Comparison of ENCODE assay signal across 1 cellular context in genomic region chr4:108166441-108167315, GRCh38.
A peak's percentile ranks its signal among the peaks of the same experiment; 100 is the strongest.
TF ChIP-seq lines count a peak whose summit lies in the region.

No MANE protein-coding gene starts in this region.

TF ChIP-seq in HepG2, 621 proteins besides CTCF, POLR2A, EP300 and RAD21 (continued from another document):
- TF ChIP-seq ZNF687 (CRISPR knock-in tag; IDR thresholded peaks at IDR 0.05) (peak; percentile 56), ZBTB21 (CRISPR knock-in tag; IDR thresholded peaks at IDR 0.05) (no peak), TFDP2 (CRISPR knock-in tag; IDR thresholded peaks at IDR 0.05) (peak; percentile 63; the same call in 1 of the 2 replicates), AHDC1 (CRISPR knock-in tag; IDR thresholded peaks at IDR 0.05; ENCODE audit: borderline replicate concordance) (no peak), SALL1 (CRISPR knock-in tag; IDR thresholded peaks at IDR 0.05) (peak; percentile 27; the same call in 1 of the 2 replicates), TBX2 (CRISPR knock-in tag; IDR thresholded peaks at IDR 0.05; ENCODE audit: borderline replicate concordance) (peak; percentile 54; the same call in 1 of the 2 replicates), SIX4 (CRISPR knock-in tag; IDR thresholded peaks at IDR 0.05) (peak; percentile 84), SAP130 (CRISPR knock-in tag; IDR thresholded peaks at IDR 0.05; ENCODE audit: low read depth) (0 out of 2 replicates have a peak, but pooled peaks have one; percentile 18), SIX1 (CRISPR knock-in tag; IDR thresholded peaks at IDR 0.05; ENCODE audit: borderline replicate concordance) (peak; percentile 84; the same call in 1 of the 2 replicates), ZMYM3 (CRISPR knock-in tag; IDR thresholded peaks at IDR 0.05) (no peak), EZH2 (conservative IDR thresholded peaks at IDR 0.05; ENCODE audit: low read depth, low read length) (peak; percentile 38; the same call in 1 of the 2 replicates), GMEB2 (CRISPR knock-in tag; IDR thresholded peaks at IDR 0.05; ENCODE audit: low read depth) (no peak), TFDP1 (CRISPR knock-in tag; IDR thresholded peaks at IDR 0.05; ENCODE audit: borderline replicate concordance) (peak; percentile 68; the same call in 1 of the 2 replicates), ZBTB40 (IDR thresholded peaks at IDR 0.05) (no peak), ZBTB40 (CRISPR knock-in tag; IDR thresholded peaks at IDR 0.05) (0 out of 2 replicates have a peak, but pooled peaks have one; percentile 34), SSRP1 (CRISPR knock-in tag; IDR thresholded peaks at IDR 0.05) (no peak), MAX (IDR thresholded peaks at IDR 0.05) (peak; percentile 78; the same call in 1 of the 2 replicates), ZBTB20 (CRISPR knock-in tag; IDR thresholded peaks at IDR 0.05; ENCODE audit: borderline replicate concordance, low read depth) (no peak), HNRNPLL (IDR thresholded peaks at IDR 0.05; ENCODE audit: low read depth, low read length, poor library complexity, severe bottlenecking) (no peak)
